In the genomic region with DNA sequence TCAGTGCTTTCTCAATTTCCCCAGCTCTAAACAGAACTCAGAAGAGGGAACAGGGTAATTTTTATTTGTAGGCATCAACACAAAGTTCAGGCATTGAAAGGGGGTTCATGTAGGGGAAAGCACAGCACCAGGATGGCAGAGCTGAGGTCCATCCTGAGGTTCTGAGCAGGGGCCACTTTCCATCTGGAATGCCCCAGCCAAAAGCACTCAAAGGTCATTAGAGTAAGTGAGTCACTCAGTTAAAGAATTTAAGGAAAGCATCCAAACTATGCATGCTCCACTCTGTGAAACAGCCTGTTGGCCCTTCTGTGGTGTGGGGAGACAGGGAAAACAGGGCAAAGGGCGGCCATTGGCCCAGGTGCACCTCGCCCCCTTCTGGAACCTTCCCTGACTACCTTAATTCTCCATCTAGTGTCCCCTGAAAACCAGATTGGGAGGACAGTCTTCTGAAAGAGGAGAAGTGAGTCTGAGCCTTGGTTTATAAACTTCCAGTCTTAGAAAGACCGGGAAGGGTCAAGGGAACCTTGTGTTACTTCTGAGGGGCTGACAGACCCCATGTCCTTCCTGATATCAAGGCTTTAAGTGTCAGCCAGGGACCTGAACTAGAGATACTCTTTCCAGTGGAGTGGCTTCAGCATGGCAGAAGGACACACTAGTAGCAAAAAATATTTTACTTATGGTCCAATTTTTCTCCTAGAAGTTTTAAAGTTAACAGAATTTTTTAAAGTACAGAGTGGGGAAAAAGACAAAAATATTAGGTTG, we compare ENCODE assay signal across 10 cellular contexts.
A peak's percentile ranks its signal among the peaks of the same experiment; 100 is the strongest.
DNase-seq lines count a peak whose midpoint lies in the region; ATAC-seq and TF ChIP-seq lines count a peak whose summit lies in the region.
"Had no signal": no experiment of that assay in that cellular context is flagged by ENCODE, and none has a peak within 500 bp of the region (broad histone marks: within the 10 kb centered on the region; RNA-seq: fewer than 3 reads in every experiment).

No MANE protein-coding gene starts in this region.

- H3K9ac ChIP-seq in mesendoderm (ENCODE audit: low read length): no peak overlapping the region

- H3K9me3 ChIP-seq in MG63: peaks cover 3% of the 10 kb centered on the region; the same call in 1 of the 2 replicates

- H4K5ac ChIP-seq in mesendoderm (ENCODE audit: low read length): no peak overlapping the region

- no peak overlapping the region for H2BK5ac ChIP-seq in mesendoderm (ENCODE audit: low read length)

- DNase-seq in AG10803 (ENCODE audit: low read depth): peak; percentile 97
- DNase-seq in MG63: peak; percentile 80
- DNase-seq in epidermal melanocyte (ENCODE audit: insufficient read length, low spot score): peak; percentile 41
- peak; percentile 94 for DNase-seq in mesendoderm
- no peak for DNase-seq in NCI-H2171 treated with DMSO at 0.1 percent for 48 hours (lab: John Stamatoyannopoulos, UW)
- DNase-seq in NK-92 treated with Interleukin-12 subunit alpha and Interleukin-12 subunit beta, amount 100 ng/mL, for 24 hours (lab: John Stamatoyannopoulos, UW): no peak
- DNase-seq: DMS153, NCI-H526 had no signal

- H3K4me3 ChIP-seq in AG10803 (ENCODE audit: low read length) (no peak overlapping the region), MG63 (no peak overlapping the region), mesendoderm (ENCODE audit: low read length) (no peak overlapping the region)

- H2BK15ac ChIP-seq in mesendoderm (replicated peaks; ENCODE audit: low read depth): no peak overlapping the region

- H3K79me2 ChIP-seq in mesendoderm (ENCODE audit: control insufficient read depth, insufficient read depth, low read length): no peaks in the 10 kb centered on the region

- H3K36me3 ChIP-seq in MG63 (peaks cover 13% of the 10 kb centered on the region), mesendoderm (ENCODE audit: control insufficient read depth, insufficient read depth, low read length) (no peaks in the 10 kb centered on the region)

- no peak overlapping the region for H3K56ac ChIP-seq in mesendoderm (ENCODE audit: low read length)

- H3K4me1 ChIP-seq in mesendoderm (ENCODE audit: control insufficient read depth, low read depth, low read length): peaks cover 3% of the 10 kb centered on the region

- ATAC-seq in HG03378 (IDR thresholded peaks at IDR 0.05; ENCODE audit: unreplicated experiment): no peak
- ATAC-seq in GM21528 (IDR thresholded peaks at IDR 0.05; ENCODE audit: low FRiP score, unreplicated experiment): no peak

- no peaks in the 10 kb centered on the region for H3K79me1 ChIP-seq in mesendoderm (ENCODE audit: low read length)

- no peak overlapping the region for H2AK5ac ChIP-seq in mesendoderm (ENCODE audit: low read length)

- H3K4me2 ChIP-seq in mesendoderm (ENCODE audit: low read length): no peak overlapping the region

- H3K18ac ChIP-seq in mesendoderm (ENCODE audit: low read length): peak overlapping the region; percentile 43

- no CpG with 5 or more reads among the region's 3 CpGs for WGBS in mesendoderm (ENCODE audit: extremely low coverage, insufficient coverage, low lambda C conversion rate)

- H2BK120ac ChIP-seq in mesendoderm (ENCODE audit: low read depth, low read length): no peak overlapping the region

- no peaks in the 10 kb centered on the region for H3K27me3 ChIP-seq in MG63
- H3K27me3 ChIP-seq in mesendoderm (ENCODE audit: insufficient read depth, low read length, poor library complexity): no peaks in the 10 kb centered on the region

- TF ChIP-seq CTCF in AG10803 (conservative IDR thresholded peaks at IDR 0.05; ENCODE audit: low read length): peak; percentile 32

- no peak overlapping the region for H4K8ac ChIP-seq in mesendoderm (ENCODE audit: low read depth, low read length)

- no peak overlapping the region for H3K23ac ChIP-seq in mesendoderm (ENCODE audit: low read length)

- peak overlapping the region; percentile 30 for H3K27ac ChIP-seq in mesendoderm (ENCODE audit: low read depth, low read length)

- no peak overlapping the region for H3K4ac ChIP-seq in mesendoderm (ENCODE audit: low read depth, low read length)

Comparison
In these comparisons a context has a peak if more than half of its experiments do, and no peak if none do; other contexts are left out.
1. DNase-seq: peak in AG10803 (single experiment), MG63 (single experiment), epidermal melanocyte (single experiment) and mesendoderm (single experiment); none in NCI-H2171 treated with DMSO at 0.1 percent for 48 hours (single experiment) and NK-92 treated with Interleukin-12 subunit alpha and Interleukin-12 subunit beta, amount 100 ng/mL, for 24 hours (single experiment).